ENCODE assay signal across 21 cellular contexts in genomic region chr1:214326406-214326805, GRCh38. TPM values are rescaled to one million over a fixed set of nuclear protein-coding genes. Genes with fewer than 3 reads are reported as not detected.
A peak's percentile ranks its signal among the peaks of the same experiment; 100 is the strongest.
DNase-seq lines count a peak whose midpoint lies in the region; ATAC-seq and TF ChIP-seq lines count a peak whose summit lies in the region.
"Had no signal": no experiment of that assay in that cellular context is flagged by ENCODE, and none has a peak within 500 bp of the region (broad histone marks: within the 10 kb centered on the region; RNA-seq: fewer than 3 reads in every experiment).

No MANE protein-coding gene starts in this region.

- DNase-seq in WTC11 (ENCODE audit: low spot score) (no peak), nucleus accumbens (lab: John Stamatoyannopoulos, UW) (no peak), head of caudate nucleus (no peak), midbrain (lab: John Stamatoyannopoulos, UW) (no peak)
- DNase-seq: activated CD4-positive, alpha-beta T cell treated with anti-CD3 and anti-CD28 coated beads, Interleukin-2, amount 10 ng/mL, durations not matched to agents 24 days and 14 days; activated naive CD4-positive, alpha-beta T cell treated with anti-CD3 and anti-CD28 coated beads, Interleukin-2, amount 10 ng/mL, durations not matched to agents 7 days and 5 days; gastrocnemius medialis; NCI-H1694 treated with DMSO at 0.1 percent for 48 hours; psoas muscle; spleen; stimulated activated naive B cell treated with anti-CD40 and anti-IgM and Interleukin-4, amounts not matched to agents 10 μg/mL and 1 μg/mL and 100 μg/mL, for 72 hours; T-helper 9 cell; upper lobe of right lung had no signal

- H3K4me3 Mint-ChIP-seq in WTC11: no peak overlapping the region
- H3K4me3 Mint-ChIP-seq: activated CD4-positive, alpha-beta T cell treated with anti-CD3 and anti-CD28 coated beads, Interleukin-2, amount 10 ng/mL, durations not matched to agents 24 days and 14 days; activated naive CD4-positive, alpha-beta T cell treated with anti-CD3 and anti-CD28 coated beads, Interleukin-2, amount 10 ng/mL, durations not matched to agents 7 days and 5 days; dendritic cell treated with granulocyte-macrophage colony-stimulating factor and Interleukin-4, amounts not matched to agents 40 ng/mL and 50 ng/mL, for 4 days; memory B cell; natural killer cell treated with Interleukin-12 subunit alpha and Interleukin-12 subunit beta and Interleukin-15 and Interleukin-18, amount 100 ng/mL, for 72 hours; stimulated activated naive B cell treated with anti-CD40 and anti-IgM and Interleukin-4, amounts not matched to agents 10 μg/mL and 1 μg/mL and 100 μg/mL, for 72 hours had no signal

- CTCF ChIA-PET in WTC11 (lab: Charles Lee): interaction anchor here (1.5 to 11.2 kb wide), 4 partner anchors 7 to 111 kb away, joined by 3 to 382 read pairs (median 228); no protein-coding TSS in a partner anchor

- POLR2A ChIA-PET in WTC11 (lab: Charles Lee): interaction anchor here (0.7 kb wide), 1 partner anchor 231 kb away, joined by 3 read pairs; no protein-coding TSS in a partner anchor

- no peaks in the 10 kb centered on the region for H3K27me3 Mint-ChIP-seq in WTC11 (ENCODE audit: low read depth)
- H3K27me3 Mint-ChIP-seq: activated CD4-positive, alpha-beta T cell treated with anti-CD3 and anti-CD28 coated beads, Interleukin-2, amount 10 ng/mL, durations not matched to agents 24 days and 14 days; activated naive CD4-positive, alpha-beta T cell treated with anti-CD3 and anti-CD28 coated beads, Interleukin-2, amount 10 ng/mL, durations not matched to agents 7 days and 5 days; dendritic cell treated with granulocyte-macrophage colony-stimulating factor and Interleukin-4, amounts not matched to agents 40 ng/mL and 50 ng/mL, for 4 days; memory B cell; natural killer cell treated with Interleukin-12 subunit alpha and Interleukin-12 subunit beta and Interleukin-15 and Interleukin-18, amount 100 ng/mL, for 72 hours; stimulated activated naive B cell treated with anti-CD40 and anti-IgM and Interleukin-4, amounts not matched to agents 10 μg/mL and 1 μg/mL and 100 μg/mL, for 72 hours had no signal

- no peaks in the 10 kb centered on the region for H3K36me3 Mint-ChIP-seq in WTC11
- H3K36me3 Mint-ChIP-seq: natural killer cell treated with Interleukin-12 subunit alpha and Interleukin-12 subunit beta and Interleukin-15 and Interleukin-18, amount 100 ng/mL, for 72 hours had no signal

- ATAC-seq in GM18909 (IDR thresholded peaks at IDR 0.05; ENCODE audit: poor library complexity, unreplicated experiment) (peak; percentile 52), GM21390 (IDR thresholded peaks at IDR 0.05; ENCODE audit: unreplicated experiment) (peak; percentile 35), HG03108 (IDR thresholded peaks at IDR 0.05; ENCODE audit: unreplicated experiment) (peak; percentile 51), WTC11 (peak; percentile 11), GM18517 (IDR thresholded peaks at IDR 0.05; ENCODE audit: unreplicated experiment) (no peak)
- ATAC-seq: body of pancreas; gastrocnemius medialis; natural killer cell treated with Interleukin-12 subunit alpha and Interleukin-12 subunit beta and Interleukin-15 and Interleukin-18, amount 100 ng/mL, for 72 hours; psoas muscle; stimulated activated naive B cell treated with anti-CD40 and anti-IgM and Interleukin-4, amounts not matched to agents 10 μg/mL and 1 μg/mL and 100 μg/mL, for 72 hours; upper lobe of right lung had no signal

- no peaks in the 10 kb centered on the region for H3K9me3 Mint-ChIP-seq in WTC11
- H3K9me3 Mint-ChIP-seq: activated CD4-positive, alpha-beta T cell treated with anti-CD3 and anti-CD28 coated beads, Interleukin-2, amount 10 ng/mL, durations not matched to agents 24 days and 14 days; activated naive CD4-positive, alpha-beta T cell treated with anti-CD3 and anti-CD28 coated beads, Interleukin-2, amount 10 ng/mL, durations not matched to agents 7 days and 5 days; dendritic cell treated with granulocyte-macrophage colony-stimulating factor and Interleukin-4, amounts not matched to agents 40 ng/mL and 50 ng/mL, for 4 days; memory B cell; natural killer cell treated with Interleukin-12 subunit alpha and Interleukin-12 subunit beta and Interleukin-15 and Interleukin-18, amount 100 ng/mL, for 72 hours; stimulated activated naive B cell treated with anti-CD40 and anti-IgM and Interleukin-4, amounts not matched to agents 10 μg/mL and 1 μg/mL and 100 μg/mL, for 72 hours had no signal

- intact Hi-C loops in head of caudate nucleus (cut with DNase I): loop anchor here (5.0 kb wide), 1 partner anchor 114 kb away; no protein-coding TSS in a partner anchor

- no peak overlapping the region for H3K27ac Mint-ChIP-seq in WTC11
- H3K27ac Mint-ChIP-seq: activated CD4-positive, alpha-beta T cell treated with anti-CD3 and anti-CD28 coated beads, Interleukin-2, amount 10 ng/mL, durations not matched to agents 24 days and 14 days; activated naive CD4-positive, alpha-beta T cell treated with anti-CD3 and anti-CD28 coated beads, Interleukin-2, amount 10 ng/mL, durations not matched to agents 7 days and 5 days; dendritic cell treated with granulocyte-macrophage colony-stimulating factor and Interleukin-4, amounts not matched to agents 40 ng/mL and 50 ng/mL, for 4 days; memory B cell; natural killer cell treated with Interleukin-12 subunit alpha and Interleukin-12 subunit beta and Interleukin-15 and Interleukin-18, amount 100 ng/mL, for 72 hours; stimulated activated naive B cell treated with anti-CD40 and anti-IgM and Interleukin-4, amounts not matched to agents 10 μg/mL and 1 μg/mL and 100 μg/mL, for 72 hours had no signal

- TF ChIP-seq CTCF in WTC11 (IDR thresholded peaks at IDR 0.05): no peak

- H3K4me1 Mint-ChIP-seq in WTC11: peaks cover 16% of the 10 kb centered on the region

TF ChIP-seq in WTC11, 78 proteins besides CTCF, POLR2A, EP300 and RAD21:
- TF ChIP-seq CDX4 (CRISPR knock-in tag; IDR thresholded peaks at IDR 0.05; ENCODE audit: borderline replicate concordance) (no peak), SOX15 (CRISPR knock-in tag; IDR thresholded peaks at IDR 0.05) (no peak), ZSCAN18 (CRISPR knock-in tag; IDR thresholded peaks at IDR 0.05) (no peak), ZNF416 (CRISPR knock-in tag; IDR thresholded peaks at IDR 0.05) (no peak), SMAD3 (CRISPR knock-in tag; IDR thresholded peaks at IDR 0.05; ENCODE audit: borderline replicate concordance) (no peak), PRRX2 (CRISPR knock-in tag; IDR thresholded peaks at IDR 0.05) (no peak), FOXK1 (CRISPR knock-in tag; IDR thresholded peaks at IDR 0.05) (no peak), NFYB (CRISPR knock-in tag; conservative IDR thresholded peaks at IDR 0.05; ENCODE audit: low read depth) (no peak), MAX (CRISPR knock-in tag; IDR thresholded peaks at IDR 0.05) (no peak), NFATC4 (CRISPR knock-in tag; IDR thresholded peaks at IDR 0.05) (no peak), E2F5 (CRISPR knock-in tag; IDR thresholded peaks at IDR 0.05) (no peak)
- TF ChIP-seq, protein P1, sequence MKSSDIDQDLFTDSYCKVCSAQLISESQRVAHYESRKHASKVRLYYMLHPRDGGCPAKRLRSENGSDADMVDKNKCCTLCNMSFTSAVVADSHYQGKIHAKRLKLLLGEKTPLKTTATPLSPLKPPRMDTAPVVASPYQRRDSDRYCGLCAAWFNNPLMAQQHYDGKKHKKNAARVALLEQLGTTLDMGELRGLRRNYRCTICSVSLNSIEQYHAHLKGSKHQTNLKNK (CRISPR knock-in tag; IDR thresholded peaks at IDR 0.05): no peak
TF ChIP-seq in WTC11: peak in this region for 0.

RNA-seq across cellular contexts. Expression of gene SMYD2, which starts 45.4 kb away (rescaled TPM):
- 6.3 to 6.8 TPM (median 6.4 TPM) in 3 replicates for total RNA-seq in WTC11 (2021)
